Comparison of ENCODE assay signal across 1 cellular context in the genomic region with DNA sequence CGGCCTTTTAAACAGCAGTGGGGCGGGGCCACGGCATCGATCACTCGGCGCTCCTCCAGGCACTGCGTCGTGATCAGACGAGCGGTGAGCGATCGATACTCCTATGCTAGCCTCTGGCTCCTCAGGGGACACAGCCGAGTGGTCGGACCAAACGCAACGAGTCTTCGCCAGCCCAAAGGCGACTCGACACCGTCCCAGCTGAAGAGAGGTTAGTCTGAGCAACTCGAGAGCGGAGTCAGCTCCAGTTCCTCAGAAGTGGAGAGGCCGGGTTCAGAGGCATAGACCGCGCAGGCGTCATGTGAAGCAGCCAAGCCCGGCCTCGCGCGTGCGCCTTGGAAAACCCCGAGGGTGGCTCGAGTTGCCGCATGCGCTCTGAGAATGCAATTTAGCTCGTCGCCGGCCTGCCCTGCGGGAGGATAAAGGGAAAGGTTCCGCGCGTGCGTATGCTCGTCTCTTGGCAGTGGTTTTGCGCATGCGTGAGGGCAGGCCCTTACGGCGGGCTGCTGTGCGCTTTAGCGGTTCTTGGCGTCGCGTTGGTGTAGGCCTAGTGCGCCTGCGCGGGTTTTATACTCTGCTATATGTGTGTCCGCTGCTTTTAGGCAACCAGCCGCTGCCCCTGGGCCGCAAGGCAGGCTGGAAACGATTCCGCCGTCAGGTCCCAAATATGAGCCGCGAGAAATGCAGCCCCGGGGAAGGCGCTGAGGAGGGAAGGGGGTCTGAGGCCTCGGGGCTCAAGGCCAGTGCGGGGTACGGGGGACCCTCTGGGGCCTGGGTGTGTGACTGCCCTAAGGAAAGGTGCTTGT.
TF ChIP-seq lines count a peak whose summit lies in the region.

A gene (plus strand): TSS at position 98 of the 803 bp plus-strand sequence. CDS start 6,598 bp downstream, outside the sequence.

TF ChIP-seq in HepG2, 621 proteins besides CTCF, POLR2A, EP300 and RAD21 (continued from another document and continues in another):
- TF ChIP-seq ARNT2 (CRISPR knock-in tag; IDR thresholded peaks at IDR 0.05; ENCODE audit: low read depth) (peak; percentile 29), ZNF138 (CRISPR knock-in tag; IDR thresholded peaks at IDR 0.05; ENCODE audit: low read depth) (peak; percentile 85; the same call in 1 of the 2 replicates), TGIF2 (CRISPR knock-in tag; IDR thresholded peaks at IDR 0.05) (peak; percentile 93), PRMT3 (CRISPR knock-in tag; IDR thresholded peaks at IDR 0.05; ENCODE audit: borderline replicate concordance, low read depth) (no peak), MXI1 (IDR thresholded peaks at IDR 0.05; ENCODE audit: borderline replicate concordance, low read depth, low read length) (peak; percentile 61; the same call in 2 of the 3 replicates), ZNF761 (CRISPR knock-in tag; conservative IDR thresholded peaks at IDR 0.05) (peak; percentile 65), SMAD3 (CRISPR knock-in tag; IDR thresholded peaks at IDR 0.05) (peak; percentile 80), ZNF766 (CRISPR knock-in tag; IDR thresholded peaks at IDR 0.05; ENCODE audit: borderline replicate concordance) (peak; percentile 75; the same call in 1 of the 2 replicates), KDM5A (IDR thresholded peaks at IDR 0.05; ENCODE audit: borderline replicate concordance, low read length) (peak; percentile 94; the same call in 1 of the 2 replicates), ATF1 (CRISPR knock-in tag; IDR thresholded peaks at IDR 0.05) (no peak; the same call in 1 of the 2 replicates), JARID2 (CRISPR knock-in tag; IDR thresholded peaks at IDR 0.05; ENCODE audit: insufficient replicate concordance) (peak; percentile 50), ZNF768 (CRISPR knock-in tag; IDR thresholded peaks at IDR 0.05) (peak; percentile 51), KDM1A (CRISPR knock-in tag; IDR thresholded peaks at IDR 0.05) (peak; percentile 63; the same call in 1 of the 2 replicates), RFXAP (CRISPR knock-in tag; IDR thresholded peaks at IDR 0.05; ENCODE audit: borderline replicate concordance) (no peak), GATAD1 (CRISPR knock-in tag; IDR thresholded peaks at IDR 0.05) (peak; percentile 95), ZNF598 (CRISPR knock-in tag; IDR thresholded peaks at IDR 0.05; ENCODE audit: borderline replicate concordance) (peak; percentile 99), ZNF44 (CRISPR knock-in tag; IDR thresholded peaks at IDR 0.05) (peak; percentile 91; the same call in 1 of the 2 replicates), NRL (CRISPR knock-in tag; IDR thresholded peaks at IDR 0.05; ENCODE audit: borderline replicate concordance) (no peak), ESRRA (CRISPR knock-in tag; IDR thresholded peaks at IDR 0.05; ENCODE audit: low read depth) (no peak; the same call in 1 of the 2 replicates), SMAD1 (CRISPR knock-in tag; IDR thresholded peaks at IDR 0.05; ENCODE audit: borderline replicate concordance, low read depth) (peak; percentile 42; the same call in 1 of the 2 replicates), NR2F1 (CRISPR knock-in tag; IDR thresholded peaks at IDR 0.05) (no peak; a peak in 1 of 4 replicates), ISX (CRISPR knock-in tag; conservative IDR thresholded peaks at IDR 0.05) (no peak; the same call in 1 of the 2 replicates), ZNF354B (CRISPR knock-in tag; IDR thresholded peaks at IDR 0.05) (peak; percentile 98), ZNF7 (CRISPR knock-in tag; IDR thresholded peaks at IDR 0.05) (0 out of 2 replicates have a peak, but pooled peaks have one; percentile 3), KLF16 (CRISPR knock-in tag; IDR thresholded peaks at IDR 0.05) (peak in 1 of 2 experiments; percentile 93; a peak in 2 of 4 replicates), ETV6 (CRISPR knock-in tag; conservative IDR thresholded peaks at IDR 0.05) (peak; percentile 76; the same call in 1 of the 2 replicates), CBX5 (CRISPR knock-in tag; IDR thresholded peaks at IDR 0.05; ENCODE audit: borderline replicate concordance) (peak; percentile 83), ZNF564 (CRISPR knock-in tag; IDR thresholded peaks at IDR 0.05) (no peak; the same call in 1 of the 2 replicates), SNRNP70 (IDR thresholded peaks at IDR 0.05; ENCODE audit: low read depth, low read length) (no peak), DNMT1 (CRISPR knock-in tag; IDR thresholded peaks at IDR 0.05) (peak; percentile 62; the same call in 1 of the 2 replicates), ZNF614 (CRISPR knock-in tag; IDR thresholded peaks at IDR 0.05; ENCODE audit: borderline replicate concordance) (peak; percentile 96), SRY (CRISPR knock-in tag; IDR thresholded peaks at IDR 0.05) (peak; percentile 68), MAF1 (CRISPR knock-in tag; IDR thresholded peaks at IDR 0.05; ENCODE audit: borderline replicate concordance) (0 out of 2 replicates have a peak, but pooled peaks have one; percentile 77), ZNF180 (CRISPR knock-in tag; IDR thresholded peaks at IDR 0.05; ENCODE audit: borderline replicate concordance, low read depth) (no peak), CHD2 (IDR thresholded peaks at IDR 0.05; ENCODE audit: low read depth, low read length) (0 out of 2 replicates have a peak, but pooled peaks have one; percentile 8), ZNF747 (CRISPR knock-in tag; IDR thresholded peaks at IDR 0.05; ENCODE audit: borderline replicate concordance) (peak; percentile 86; the same call in 1 of the 2 replicates), ZNF552 (CRISPR knock-in tag; IDR thresholded peaks at IDR 0.05; ENCODE audit: borderline replicate concordance) (peak; percentile 93), RXRA (CRISPR knock-in tag; IDR thresholded peaks at IDR 0.05) (peak; percentile 85), GTF2F1 (IDR thresholded peaks at IDR 0.05; ENCODE audit: low read length) (0 out of 2 replicates have a peak, but pooled peaks have one; percentile 70)
- TF ChIP-seq, protein P1, sequence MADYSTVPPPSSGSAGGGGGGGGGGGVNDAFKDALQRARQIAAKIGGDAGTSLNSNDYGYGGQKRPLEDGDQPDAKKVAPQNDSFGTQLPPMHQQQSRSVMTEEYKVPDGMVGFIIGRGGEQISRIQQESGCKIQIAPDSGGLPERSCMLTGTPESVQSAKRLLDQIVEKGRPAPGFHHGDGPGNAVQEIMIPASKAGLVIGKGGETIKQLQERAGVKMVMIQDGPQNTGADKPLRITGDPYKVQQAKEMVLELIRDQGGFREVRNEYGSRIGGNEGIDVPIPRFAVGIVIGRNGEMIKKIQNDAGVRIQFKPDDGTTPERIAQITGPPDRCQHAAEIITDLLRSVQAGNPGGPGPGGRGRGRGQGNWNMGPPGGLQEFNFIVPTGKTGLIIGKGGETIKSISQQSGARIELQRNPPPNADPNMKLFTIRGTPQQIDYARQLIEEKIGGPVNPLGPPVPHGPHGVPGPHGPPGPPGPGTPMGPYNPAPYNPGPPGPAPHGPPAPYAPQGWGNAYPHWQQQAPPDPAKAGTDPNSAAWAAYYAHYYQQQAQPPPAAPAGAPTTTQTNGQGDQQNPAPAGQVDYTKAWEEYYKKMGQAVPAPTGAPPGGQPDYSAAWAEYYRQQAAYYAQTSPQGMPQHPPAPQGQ (CRISPR knock-in tag; IDR thresholded peaks at IDR 0.05; ENCODE audit: borderline replicate concordance), result peak; percentile 94; the same call in 1 of the 2 replicates
- TF ChIP-seq, protein P2, sequence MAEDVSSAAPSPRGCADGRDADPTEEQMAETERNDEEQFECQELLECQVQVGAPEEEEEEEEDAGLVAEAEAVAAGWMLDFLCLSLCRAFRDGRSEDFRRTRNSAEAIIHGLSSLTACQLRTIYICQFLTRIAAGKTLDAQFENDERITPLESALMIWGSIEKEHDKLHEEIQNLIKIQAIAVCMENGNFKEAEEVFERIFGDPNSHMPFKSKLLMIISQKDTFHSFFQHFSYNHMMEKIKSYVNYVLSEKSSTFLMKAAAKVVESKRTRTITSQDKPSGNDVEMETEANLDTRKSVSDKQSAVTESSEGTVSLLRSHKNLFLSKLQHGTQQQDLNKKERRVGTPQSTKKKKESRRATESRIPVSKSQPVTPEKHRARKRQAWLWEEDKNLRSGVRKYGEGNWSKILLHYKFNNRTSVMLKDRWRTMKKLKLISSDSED (CRISPR knock-in tag; IDR thresholded peaks at IDR 0.05), result peak; percentile 90
- TF ChIP-seq, protein P3, sequence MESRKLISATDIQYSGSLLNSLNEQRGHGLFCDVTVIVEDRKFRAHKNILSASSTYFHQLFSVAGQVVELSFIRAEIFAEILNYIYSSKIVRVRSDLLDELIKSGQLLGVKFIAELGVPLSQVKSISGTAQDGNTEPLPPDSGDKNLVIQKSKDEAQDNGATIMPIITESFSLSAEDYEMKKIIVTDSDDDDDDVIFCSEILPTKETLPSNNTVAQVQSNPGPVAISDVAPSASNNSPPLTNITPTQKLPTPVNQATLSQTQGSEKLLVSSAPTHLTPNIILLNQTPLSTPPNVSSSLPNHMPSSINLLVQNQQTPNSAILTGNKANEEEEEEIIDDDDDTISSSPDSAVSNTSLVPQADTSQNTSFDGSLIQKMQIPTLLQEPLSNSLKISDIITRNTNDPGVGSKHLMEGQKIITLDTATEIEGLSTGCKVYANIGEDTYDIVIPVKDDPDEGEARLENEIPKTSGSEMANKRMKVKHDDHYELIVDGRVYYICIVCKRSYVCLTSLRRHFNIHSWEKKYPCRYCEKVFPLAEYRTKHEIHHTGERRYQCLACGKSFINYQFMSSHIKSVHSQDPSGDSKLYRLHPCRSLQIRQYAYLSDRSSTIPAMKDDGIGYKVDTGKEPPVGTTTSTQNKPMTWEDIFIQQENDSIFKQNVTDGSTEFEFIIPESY (CRISPR knock-in tag; IDR thresholded peaks at IDR 0.05), result peak; percentile 67; the same call in 1 of the 2 replicates
- TF ChIP-seq, protein P4, sequence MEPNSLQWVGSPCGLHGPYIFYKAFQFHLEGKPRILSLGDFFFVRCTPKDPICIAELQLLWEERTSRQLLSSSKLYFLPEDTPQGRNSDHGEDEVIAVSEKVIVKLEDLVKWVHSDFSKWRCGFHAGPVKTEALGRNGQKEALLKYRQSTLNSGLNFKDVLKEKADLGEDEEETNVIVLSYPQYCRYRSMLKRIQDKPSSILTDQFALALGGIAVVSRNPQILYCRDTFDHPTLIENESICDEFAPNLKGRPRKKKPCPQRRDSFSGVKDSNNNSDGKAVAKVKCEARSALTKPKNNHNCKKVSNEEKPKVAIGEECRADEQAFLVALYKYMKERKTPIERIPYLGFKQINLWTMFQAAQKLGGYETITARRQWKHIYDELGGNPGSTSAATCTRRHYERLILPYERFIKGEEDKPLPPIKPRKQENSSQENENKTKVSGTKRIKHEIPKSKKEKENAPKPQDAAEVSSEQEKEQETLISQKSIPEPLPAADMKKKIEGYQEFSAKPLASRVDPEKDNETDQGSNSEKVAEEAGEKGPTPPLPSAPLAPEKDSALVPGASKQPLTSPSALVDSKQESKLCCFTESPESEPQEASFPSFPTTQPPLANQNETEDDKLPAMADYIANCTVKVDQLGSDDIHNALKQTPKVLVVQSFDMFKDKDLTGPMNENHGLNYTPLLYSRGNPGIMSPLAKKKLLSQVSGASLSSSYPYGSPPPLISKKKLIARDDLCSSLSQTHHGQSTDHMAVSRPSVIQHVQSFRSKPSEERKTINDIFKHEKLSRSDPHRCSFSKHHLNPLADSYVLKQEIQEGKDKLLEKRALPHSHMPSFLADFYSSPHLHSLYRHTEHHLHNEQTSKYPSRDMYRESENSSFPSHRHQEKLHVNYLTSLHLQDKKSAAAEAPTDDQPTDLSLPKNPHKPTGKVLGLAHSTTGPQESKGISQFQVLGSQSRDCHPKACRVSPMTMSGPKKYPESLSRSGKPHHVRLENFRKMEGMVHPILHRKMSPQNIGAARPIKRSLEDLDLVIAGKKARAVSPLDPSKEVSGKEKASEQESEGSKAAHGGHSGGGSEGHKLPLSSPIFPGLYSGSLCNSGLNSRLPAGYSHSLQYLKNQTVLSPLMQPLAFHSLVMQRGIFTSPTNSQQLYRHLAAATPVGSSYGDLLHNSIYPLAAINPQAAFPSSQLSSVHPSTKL (CRISPR knock-in tag; IDR thresholded peaks at IDR 0.05), result peak; percentile 70
- TF ChIP-seq, protein P5, sequence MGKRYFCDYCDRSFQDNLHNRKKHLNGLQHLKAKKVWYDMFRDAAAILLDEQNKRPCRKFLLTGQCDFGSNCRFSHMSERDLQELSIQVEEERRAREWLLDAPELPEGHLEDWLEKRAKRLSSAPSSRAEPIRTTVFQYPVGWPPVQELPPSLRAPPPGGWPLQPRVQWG (CRISPR knock-in tag; IDR thresholded peaks at IDR 0.05; ENCODE audit: borderline replicate concordance, low read depth), result no peak
- TF ChIP-seq, protein P6, sequence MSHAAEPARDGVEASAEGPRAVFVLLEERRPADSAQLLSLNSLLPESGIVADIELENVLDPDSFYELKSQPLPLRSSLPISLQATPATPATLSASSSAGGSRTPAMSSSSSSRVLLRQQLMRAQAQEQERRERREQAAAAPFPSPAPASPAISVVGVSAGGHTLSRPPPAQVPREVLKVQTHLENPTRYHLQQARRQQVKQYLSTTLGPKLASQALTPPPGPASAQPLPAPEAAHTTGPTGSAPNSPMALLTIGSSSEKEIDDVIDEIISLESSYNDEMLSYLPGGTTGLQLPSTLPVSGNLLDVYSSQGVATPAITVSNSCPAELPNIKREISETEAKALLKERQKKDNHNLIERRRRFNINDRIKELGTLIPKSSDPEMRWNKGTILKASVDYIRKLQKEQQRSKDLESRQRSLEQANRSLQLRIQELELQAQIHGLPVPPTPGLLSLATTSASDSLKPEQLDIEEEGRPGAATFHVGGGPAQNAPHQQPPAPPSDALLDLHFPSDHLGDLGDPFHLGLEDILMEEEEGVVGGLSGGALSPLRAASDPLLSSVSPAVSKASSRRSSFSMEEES (CRISPR knock-in tag; IDR thresholded peaks at IDR 0.05), result peak; percentile 78
- TF ChIP-seq, protein P7, sequence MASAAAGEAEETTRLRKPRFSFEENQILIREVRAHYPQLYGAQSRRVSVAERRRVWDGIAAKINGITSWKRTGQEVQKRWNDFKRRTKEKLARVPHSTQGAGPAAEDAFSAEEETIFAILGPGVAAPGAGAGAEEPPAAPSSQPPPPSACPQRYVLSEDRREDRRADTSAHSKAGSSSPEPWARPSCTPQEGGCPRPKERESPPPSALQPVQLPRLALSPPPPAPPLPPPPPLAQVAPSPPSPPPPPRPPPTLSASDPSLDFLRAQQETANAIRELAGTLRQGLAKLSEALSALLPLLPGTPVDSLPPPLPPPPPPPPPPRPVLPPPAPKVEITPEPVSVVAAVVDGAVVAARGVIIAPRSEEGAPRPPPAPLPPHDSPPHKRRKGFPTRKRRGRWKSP (CRISPR knock-in tag; IDR thresholded peaks at IDR 0.05), result 0 out of 2 replicates have a peak, but pooled peaks have one; percentile 0
- TF ChIP-seq, protein P8, sequence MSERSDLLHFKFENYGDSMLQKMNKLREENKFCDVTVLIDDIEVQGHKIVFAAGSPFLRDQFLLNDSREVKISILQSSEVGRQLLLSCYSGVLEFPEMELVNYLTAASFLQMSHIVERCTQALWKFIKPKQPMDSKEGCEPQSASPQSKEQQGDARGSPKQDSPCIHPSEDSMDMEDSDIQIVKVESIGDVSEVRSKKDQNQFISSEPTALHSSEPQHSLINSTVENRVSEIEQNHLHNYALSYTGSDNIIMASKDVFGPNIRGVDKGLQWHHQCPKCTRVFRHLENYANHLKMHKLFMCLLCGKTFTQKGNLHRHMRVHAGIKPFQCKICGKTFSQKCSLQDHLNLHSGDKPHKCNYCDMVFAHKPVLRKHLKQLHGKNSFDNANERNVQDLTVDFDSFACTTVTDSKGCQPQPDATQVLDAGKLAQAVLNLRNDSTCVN (CRISPR knock-in tag; IDR thresholded peaks at IDR 0.05; ENCODE audit: borderline replicate concordance), result peak; percentile 69
- TF ChIP-seq, protein P9, sequence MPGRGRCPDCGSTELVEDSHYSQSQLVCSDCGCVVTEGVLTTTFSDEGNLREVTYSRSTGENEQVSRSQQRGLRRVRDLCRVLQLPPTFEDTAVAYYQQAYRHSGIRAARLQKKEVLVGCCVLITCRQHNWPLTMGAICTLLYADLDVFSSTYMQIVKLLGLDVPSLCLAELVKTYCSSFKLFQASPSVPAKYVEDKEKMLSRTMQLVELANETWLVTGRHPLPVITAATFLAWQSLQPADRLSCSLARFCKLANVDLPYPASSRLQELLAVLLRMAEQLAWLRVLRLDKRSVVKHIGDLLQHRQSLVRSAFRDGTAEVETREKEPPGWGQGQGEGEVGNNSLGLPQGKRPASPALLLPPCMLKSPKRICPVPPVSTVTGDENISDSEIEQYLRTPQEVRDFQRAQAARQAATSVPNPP (CRISPR knock-in tag; IDR thresholded peaks at IDR 0.05), result peak; percentile 95
